ENCODE assay signal across 8 cellular contexts in genomic region chr1:228109073-228109961, GRCh38. TPM values are rescaled to one million over a fixed set of nuclear protein-coding genes. Genes with fewer than 3 reads are reported as not detected.
DNase-seq lines count a peak whose midpoint lies in the region; ATAC-seq and TF ChIP-seq lines count a peak whose summit lies in the region.

Gene MRPL55 (minus strand): TSS chr1:228109299. CDS start chr1:228108260, 1,039 bp downstream.

- WGBS in gastroesophageal sphincter (ENCODE audit: low coverage in 1 of 2), 2 donors: 0% methylated on average over 5 to 11 of the region's 66 CpGs

- H3K27ac ChIP-seq in gastroesophageal sphincter: peak within 1 kb of the TSS; percentile 94 to 97 (median 95)

- TF ChIP-seq POLR2A in gastroesophageal sphincter (IDR thresholded peaks at IDR 0.05): peak; percentile 95 to 96

- peak; percentile 57 for TF ChIP-seq CTCF in HFFc6 (IDR thresholded peaks at IDR 0.05)
- peak in 2 of 4 experiments; percentile 1 to 26 for TF ChIP-seq CTCF in gastroesophageal sphincter (IDR thresholded peaks at IDR 0.05)

- intact Hi-C loops in activated naive CD4-positive, alpha-beta T cell treated with anti-CD3 and anti-CD28 coated beads for 36 hours (cut with micrococcal nuclease): loop anchor here (1.0 to 2.0 kb wide), 5 partner anchors 27 to 321 kb away; partner anchors contain the start of genes ARF1 and GUK1

- DNase-seq in GM04503 (ENCODE audit: low read depth) (peak; percentile 56), HFFc6 (peak; percentile 93), NAMALWA (ENCODE audit: low spot score) (peak; percentile 98), SK-N-DZ (ENCODE audit: low spot score) (peak; percentile 94), non-pigmented ciliary epithelial cell (ENCODE audit: low read depth) (peak; percentile 78), superior temporal gyrus (ENCODE audit: extremely low spot score) (peak; percentile 99)
- DNase-seq in activated naive CD4-positive, alpha-beta T cell treated with anti-CD3 and anti-CD28 coated beads for 36 hours: peak; percentile 98

- CTCF ChIA-PET in activated naive CD4-positive, alpha-beta T cell treated with anti-CD3 and anti-CD28 coated beads for 36 hours (lab: Charles Lee): interaction anchor here (0.6 to 1.7 kb wide), 6 partner anchors 9 to 1701 kb away, joined by 3 to 5 read pairs (median 3); partner anchors contain the start of gene PARP1

- ATAC-seq in gastroesophageal sphincter: peak; percentile 94

- no peaks in the 10 kb centered on the region for H3K9me3 Mint-ChIP-seq in HFFc6
- H3K9me3 Mint-ChIP-seq in activated naive CD4-positive, alpha-beta T cell treated with anti-CD3 and anti-CD28 coated beads for 36 hours: no peaks in the 10 kb centered on the region

- H3K4me1 Mint-ChIP-seq in HFFc6 (ENCODE audit: low read depth): peaks cover 23% of the 10 kb centered on the region
- peaks cover 27% of the 10 kb centered on the region for H3K4me1 Mint-ChIP-seq in activated naive CD4-positive, alpha-beta T cell treated with anti-CD3 and anti-CD28 coated beads for 36 hours (ENCODE audit: low read depth)

- TF ChIP-seq EP300 in gastroesophageal sphincter (IDR thresholded peaks at IDR 0.05): no peak

- peak within 1 kb of the TSS; percentile 92 for H3K4me3 Mint-ChIP-seq in HFFc6
- H3K4me3 Mint-ChIP-seq in activated naive CD4-positive, alpha-beta T cell treated with anti-CD3 and anti-CD28 coated beads for 36 hours: peak within 1 kb of the TSS; percentile 91

- H3K4me1 ChIP-seq in gastroesophageal sphincter: peaks cover 3 to 32% (median 10%) of the 10 kb centered on the region in 3 donors

- peak within 1 kb of the TSS; percentile 89 to 93 for H3K4me3 ChIP-seq in gastroesophageal sphincter

- peak within 1 kb of the TSS; percentile 82 for H3K27ac Mint-ChIP-seq in HFFc6
- peak within 1 kb of the TSS; percentile 85 for H3K27ac Mint-ChIP-seq in activated naive CD4-positive, alpha-beta T cell treated with anti-CD3 and anti-CD28 coated beads for 36 hours

- peaks cover 6% of the 10 kb centered on the region for H3K27me3 Mint-ChIP-seq in HFFc6 (ENCODE audit: insufficient read depth)
- no peaks in the 10 kb centered on the region for H3K27me3 Mint-ChIP-seq in activated naive CD4-positive, alpha-beta T cell treated with anti-CD3 and anti-CD28 coated beads for 36 hours (ENCODE audit: low read depth)

- H3K9me3 ChIP-seq in gastroesophageal sphincter: no peaks in the 10 kb centered on the region

- H3K36me3 ChIP-seq in gastroesophageal sphincter: peaks cover 0 to 29% of the 10 kb centered on the region in 2 donors

- H3K36me3 Mint-ChIP-seq in HFFc6 (ENCODE audit: low read depth): no peaks in the 10 kb centered on the region
- peaks cover 10% of the 10 kb centered on the region for H3K36me3 Mint-ChIP-seq in activated naive CD4-positive, alpha-beta T cell treated with anti-CD3 and anti-CD28 coated beads for 36 hours (ENCODE audit: low read depth)

- H3K27me3 ChIP-seq in gastroesophageal sphincter: no peaks in the 10 kb centered on the region

RNA-seq across cellular contexts. Expression of gene MRPL55, which starts in this region (rescaled TPM):
- total RNA-seq in HFFc6 (2021; fragmentation: NEBNext Ultra II Directional; extraction: Animal tissue kit (Norgen Biotek cat#: 25700)): 10 to 100 TPM; 48.3 to 55.4 (median 49.6) TPM
- polyA plus RNA-seq in SK-N-DZ (2014; cell fraction: cytosol; rRNA removed): 93.2 and 126 TPM in 2 replicates
- 96.9 and 161 TPM in 2 replicates for polyA plus RNA-seq in SK-N-DZ (2014; cell fraction: nucleus; rRNA removed)
- 10 to 100 TPM; 45.5 TPM for total RNA-seq in activated naive CD4-positive, alpha-beta T cell treated with anti-CD3 and anti-CD28 coated beads for 36 hours
- total RNA-seq in gastroesophageal sphincter: 100 to 1,000 TPM in 2 of 4 donors, 10 to 100 TPM in 2; 50.2 to 394 (median 81.5) TPM

Comparison
In these comparisons a context has a peak if more than half of its experiments do, and no peak if none do; other contexts are left out.
1. Peak in every context shown above with its lines: DNase-seq, ATAC-seq, H3K4me3 ChIP-seq and H3K27ac ChIP-seq.